In genomic region chr7:84216477-84216876, GRCh38 we compare ENCODE assay signal across 19 cellular contexts. TPM values are rescaled to one million over a fixed set of nuclear protein-coding genes. Genes with fewer than 3 reads are reported as not detected.
DNase-seq lines count a peak whose midpoint lies in the region; ATAC-seq, FAIRE-seq and TF ChIP-seq lines count a peak whose summit lies in the region.
"Had no signal": no experiment of that assay in that cellular context is flagged by ENCODE, and none has a peak within 500 bp of the region (broad histone marks: within the 10 kb centered on the region; RNA-seq: fewer than 3 reads in every experiment).

No MANE protein-coding gene starts in this region.

- no peak overlapping the region for H3K27ac ChIP-seq in small intestine (ENCODE audit: low read depth in 1 of 2, low read length in 1 of 2)
- no peak overlapping the region for H3K27ac ChIP-seq in CD4-positive, alpha-beta T cell (ENCODE audit: low read depth, low read length)
- H3K27ac ChIP-seq: Peyer's patch had no signal

- no peaks in the 10 kb centered on the region for H3K27me3 Mint-ChIP-seq in CD4-positive, alpha-beta T cell

- H3K4me3 Mint-ChIP-seq in CD4-positive, alpha-beta T cell, result no peak overlapping the region

- no peaks in the 10 kb centered on the region for H3K4me1 ChIP-seq in small intestine (ENCODE audit: control insufficient read depth in 2 of 2, insufficient read depth in 1 of 2, low read depth in 1 of 2, low read length in 1 of 2)
- H3K4me1 ChIP-seq: Peyer's patch had no signal

- H3K9me3 Mint-ChIP-seq in CD4-positive, alpha-beta T cell, result no peaks in the 10 kb centered on the region

- 62 to 75% (median 65%) methylated on average over 1 of the region's 1 CpG for WGBS in small intestine, 3 donors

- no peaks in the 10 kb centered on the region for H3K4me1 Mint-ChIP-seq in CD4-positive, alpha-beta T cell (ENCODE audit: low read depth)

- H3K4me3 ChIP-seq in fibroblast of mammary gland (ENCODE audit: control insufficient read depth, low read depth, low read length) (no peak overlapping the region), small intestine (ENCODE audit: low read depth in 1 of 2, low read length in 2 of 2) (no peak overlapping the region)
- H3K4me3 ChIP-seq: Peyer's patch had no signal

- no peaks in the 10 kb centered on the region for H3K27me3 ChIP-seq in small intestine (ENCODE audit: control insufficient read depth in 2 of 2, insufficient read depth in 2 of 2, low read length in 2 of 2)
- no peaks in the 10 kb centered on the region for H3K27me3 ChIP-seq in CD4-positive, alpha-beta T cell (ENCODE audit: control insufficient read depth, insufficient read depth, low read length)
- H3K27me3 ChIP-seq: Peyer's patch had no signal

- no peak for TF ChIP-seq CTCF in fibroblast of mammary gland (conservative IDR thresholded peaks at IDR 0.05; ENCODE audit: control insufficient read depth, insufficient read depth, low read depth, low read length)
- TF ChIP-seq CTCF in CD4-positive, alpha-beta T cell (IDR thresholded peaks at IDR 0.05), result no peak

- H3K36me3 Mint-ChIP-seq in CD4-positive, alpha-beta T cell (ENCODE audit: low read depth), result no peaks in the 10 kb centered on the region

- FAIRE-seq in small intestine (lab: Jason Lieb, UNC), result no peak
- FAIRE-seq: HTR-8/SVneo had no signal

- H3K27ac Mint-ChIP-seq in CD4-positive, alpha-beta T cell, result no peak overlapping the region

- intact Hi-C loops in left ventricle myocardium superior (cut with micrococcal nuclease) (no loop called here), left cardiac atrium (cut with DNase I) (no loop called here)
- intact Hi-C loops in CD4-positive, alpha-beta T cell (cut with DNase I, micrococcal nuclease), result no loop called here

- POLR2A ChIA-PET in CD4-positive, alpha-beta T cell (lab: Charles Lee), result no interaction called here

- H3K9me3 ChIP-seq in small intestine (ENCODE audit: control insufficient read depth, low read depth), result no peaks in the 10 kb centered on the region
- no peaks in the 10 kb centered on the region for H3K9me3 ChIP-seq in CD4-positive, alpha-beta T cell (ENCODE audit: control insufficient read depth, low read length)
- H3K9me3 ChIP-seq: Peyer's patch had no signal

- ATAC-seq in left ventricle myocardium superior, result peak; percentile 20
- ATAC-seq in left cardiac atrium, result no peak
- ATAC-seq in HG03280 (IDR thresholded peaks at IDR 0.05; ENCODE audit: unreplicated experiment), result no peak
- ATAC-seq in CD4-positive, alpha-beta T cell (ENCODE audit: poor library complexity), result no peak

- CTCF ChIA-PET in CD4-positive, alpha-beta T cell (lab: Charles Lee), result no interaction called here

- DNase-seq in left ventricle myocardium superior (no peak), left cardiac atrium (no peak), RPMI7951 (ENCODE audit: low read depth) (peak; percentile 27), fibroblast of mammary gland (ENCODE audit: low read depth) (peak; percentile 55), small intestine (no peak), OCI-M1 (lab: John Stamatoyannopoulos, UW) (no peak)
- DNase-seq in CD4-positive, alpha-beta T cell, result no peak
- DNase-seq: 8988T, Calu3, DMS79, GF-D8, NCI-H1105 treated with DMSO at 0.1 percent for 48 hours, NCI-H187, NCI-H446, NCI-H774, Peyer's patch, SIG-M5 had no signal

- H3K36me3 ChIP-seq in small intestine (ENCODE audit: control insufficient read depth in 2 of 2, insufficient read depth in 2 of 2, low read length in 2 of 2), result no peaks in the 10 kb centered on the region
- H3K36me3 ChIP-seq: Peyer's patch had no signal

RNA-seq across cellular contexts. Expression of gene SEMA3A, which starts 21.9 kb away (rescaled TPM):
- 1.2 TPM for total RNA-seq in left ventricle myocardium superior
- total RNA-seq in left cardiac atrium, result 1 to 10 TPM; 6.8 to 8.8 TPM
- total RNA-seq in RPMI7951 (2014; rRNA removed; shearing (Covaris generic)), result 4.0 and 4.3 TPM in 2 replicates
- polyA plus RNA-seq in small intestine, result 1 to 10 TPM in 1 of 3 donors, not detected in 2; 2.4 TPM
- under 1 TPM; 0.50 to 0.60 TPM for total RNA-seq in CD4-positive, alpha-beta T cell

Comparison
In these comparisons a context has a peak if more than half of its experiments do, and no peak if none do; other contexts are left out.
1. DNase-seq: peak in RPMI7951 (single experiment) and fibroblast of mammary gland (single experiment); none in left ventricle myocardium superior (single experiment), left cardiac atrium (single experiment), small intestine (single experiment), OCI-M1 (single experiment) and CD4-positive, alpha-beta T cell (0 of 10).